1 cellular context compared by ENCODE assay signal in genomic region chr2:212912445-212913103, GRCh38.
TF ChIP-seq lines count a peak whose summit lies in the region.

No MANE protein-coding gene starts in this region.

TF ChIP-seq in SK-N-SH, 30 proteins besides CTCF, POLR2A, EP300 and RAD21 (continued from another document):
- no peak for TF ChIP-seq MEF2A (IDR thresholded peaks at IDR 0.05; ENCODE audit: borderline replicate concordance, low read depth)
- TF ChIP-seq RFX5 (IDR thresholded peaks at IDR 0.05; ENCODE audit: low read length), result no peak
